Comparison of ENCODE assay signal across 8 cellular contexts in genomic region chr15:68228971-68229385, GRCh38. TPM values are rescaled to one million over a fixed set of nuclear protein-coding genes. Genes with fewer than 3 reads are reported as not detected.
A peak's percentile ranks its signal among the peaks of the same experiment; 100 is the strongest.
DNase-seq lines count a peak whose midpoint lies in the region; ATAC-seq, FAIRE-seq and TF ChIP-seq lines count a peak whose summit lies in the region.

No MANE protein-coding gene starts in this region.

- whole genome bisulfite sequencing in pancreas, 2 donors: 0 to 2% methylated on average over 25 to 39 of the region's 39 CpGs

- H3K36me3 ChIP-seq in HAP-1 (replicated peaks) (peaks cover 18% of the 10 kb centered on the region), fibroblast of lung (ENCODE audit: control insufficient read depth, insufficient read depth, low read length) (no peaks in the 10 kb centered on the region), pancreas (no peaks in the 10 kb centered on the region)

- no peaks in the 10 kb centered on the region for H4K20me1 ChIP-seq in fibroblast of lung (ENCODE audit: control insufficient read depth, extremely low read depth, insufficient read depth, low read length)

- H3K27ac ChIP-seq in C4-2B (peak overlapping the region; percentile 93), fibroblast of lung (ENCODE audit: insufficient read depth, low read length) (peak overlapping the region; percentile 82), pancreas (peak overlapping the region; percentile 62 to 79 (median 68))

- intact Hi-C loops in pancreas (cut with DNase I): no loop called here

- H3K4me1 ChIP-seq in HAP-1 (peaks cover 19% of the 10 kb centered on the region), fibroblast of lung (ENCODE audit: control insufficient read depth, extremely low read depth, insufficient read depth, low read length) (peaks cover 3% of the 10 kb centered on the region), pancreas (peaks cover 0 to 11% (median 3%) of the 10 kb centered on the region in 3 donors)

- H3K4me3 ChIP-seq in HAP-1 (peak overlapping the region; percentile 77), fibroblast of lung (replicated peaks in 1 of 4; ENCODE audit: control extremely low read depth in 1 of 4, insufficient read depth in 1 of 4, low read depth in 3 of 4, low read length in 4 of 4) (peak overlapping the region; percentile 64 to 96 (median 84)), pancreas (peak overlapping the region; percentile 76 to 97 (median 90))

- peaks cover 31% of the 10 kb centered on the region for H3K79me2 ChIP-seq in fibroblast of lung (ENCODE audit: control insufficient read depth, insufficient read depth, low read length)

- DNase-seq in HAP-1 (ENCODE audit: low spot score in 2 of 2) (no peak), fibroblast of lung (ENCODE audit: low read depth in 2 of 2) (no peak), pancreas (peak in 1 of 6 donors; percentile 34), middle frontal gyrus (ENCODE audit: extremely low spot score, low spot score) (no peak), DMS153 treated with DMSO at 0.1 percent for 48 hours (lab: John Stamatoyannopoulos, UW; ENCODE audit: unreplicated experiment) (no peak), NCI-H146 treated with DMSO at 0.1 percent for 48 hours (lab: John Stamatoyannopoulos, UW; ENCODE audit: unreplicated experiment) (no peak)

- peak overlapping the region; percentile 86 for H3K9ac ChIP-seq in fibroblast of lung (ENCODE audit: insufficient read depth, low read length)

- peak overlapping the region; percentile 86 for H2AFZ ChIP-seq in fibroblast of lung (ENCODE audit: low read length)

- H3K4me2 ChIP-seq in fibroblast of lung (ENCODE audit: extremely low read depth, insufficient read depth, low read length): peak overlapping the region; percentile 96

- H3K27me3 ChIP-seq in HAP-1 (ENCODE audit: low read depth): no peaks in the 10 kb centered on the region
- no peaks in the 10 kb centered on the region for H3K27me3 ChIP-seq in fibroblast of lung (ENCODE audit: control insufficient read depth, insufficient read depth, low read length)
- H3K27me3 ChIP-seq in pancreas: no peaks in the 10 kb centered on the region

- TF ChIP-seq POLR2A in Raji (IDR thresholded peaks at IDR 0.05; ENCODE audit: insufficient read depth, low read depth, low read length): peak; percentile 25; the same call in 1 of the 2 replicates

- TF ChIP-seq CTCF in C4-2B (conservative IDR thresholded peaks at IDR 0.05) (no peak), fibroblast of lung (conservative IDR thresholded peaks at IDR 0.05 in 1 of 2, IDR thresholded peaks at IDR 0.05 in 1 of 2; ENCODE audit: low read depth in 1 of 2, low read length in 2 of 2) (no peak), pancreas (IDR thresholded peaks at IDR 0.05) (no peak)

- no peak for FAIRE-seq in pancreas (lab: Jason Lieb, UNC)

- peak in 1 of 4 donors; percentile 3 for ATAC-seq in pancreas

- peaks cover 3% of the 10 kb centered on the region; the same call in 1 of the 2 replicates for H3K9me3 ChIP-seq in HAP-1
- no peaks in the 10 kb centered on the region for H3K9me3 ChIP-seq in fibroblast of lung (ENCODE audit: control insufficient read depth, insufficient read depth, low read depth, low read length)
- H3K9me3 ChIP-seq in pancreas: no peaks in the 10 kb centered on the region

- in situ Hi-C loops in HAP-1 (cut with MboI; ENCODE audit: low sequenced_read_pairs): no loop called here

RNA-seq across cellular contexts. Expression of gene CLN6, which starts 0.6 kb away (rescaled TPM):
- 5.6 and 6.2 TPM in 2 replicates for total RNA-seq in fibroblast of lung
- 16.1 and 31.2 TPM in 2 replicates for polyA plus RNA-seq in fibroblast of lung
- 12.1 and 29.9 TPM in 2 replicates for polyA plus RNA-seq in fibroblast of lung (2012)
- 51.9 and 109 TPM in 2 replicates for polyA minus RNA-seq in fibroblast of lung (ENCODE audit: low replicate concordance)
- total RNA-seq in pancreas: 10 to 100 TPM; 10.6 to 18.1 (median 12.6) TPM
- polyA plus RNA-seq in pancreas: 10 to 100 TPM; 15.7 to 23.3 TPM

RNA-seq across cellular contexts. Expression of gene CALML4, which starts 23.8 kb away (rescaled TPM):
- total RNA-seq in fibroblast of lung (1.0 and 1.8 TPM in 2 replicates), pancreas (1 to 10 TPM; 1.5 to 6.9 (median 4.4) TPM)
- polyA plus RNA-seq in fibroblast of lung (1.5 and 2.0 TPM in 2 replicates), pancreas (10 to 100 TPM; 12.9 to 31.4 TPM)
- polyA plus RNA-seq in fibroblast of lung (2012): 1.9 and 2.0 TPM in 2 replicates
- 0.44 TPM in 1 of 2 replicates, not detected in the other for polyA minus RNA-seq in fibroblast of lung (ENCODE audit: low replicate concordance)

RNA-seq across cellular contexts. Expression of gene FEM1B, which starts 48.6 kb away (rescaled TPM):
- total RNA-seq in fibroblast of lung (46.7 and 48.4 TPM in 2 replicates), pancreas (10 to 100 TPM in 5 of 6 donors, 1 to 10 TPM in 1; 7.7 to 25.4 (median 16.3) TPM)
- polyA plus RNA-seq in fibroblast of lung (20.9 and 38.2 TPM in 2 replicates), pancreas (1 to 10 TPM; 3.5 to 7.9 TPM)
- polyA plus RNA-seq in fibroblast of lung (2012): 12.7 and 26.3 TPM in 2 replicates
- polyA minus RNA-seq in fibroblast of lung (ENCODE audit: low replicate concordance): 52.3 and 178 TPM in 2 replicates
